ENCODE assay signal across 2 cellular contexts in the genomic region with DNA sequence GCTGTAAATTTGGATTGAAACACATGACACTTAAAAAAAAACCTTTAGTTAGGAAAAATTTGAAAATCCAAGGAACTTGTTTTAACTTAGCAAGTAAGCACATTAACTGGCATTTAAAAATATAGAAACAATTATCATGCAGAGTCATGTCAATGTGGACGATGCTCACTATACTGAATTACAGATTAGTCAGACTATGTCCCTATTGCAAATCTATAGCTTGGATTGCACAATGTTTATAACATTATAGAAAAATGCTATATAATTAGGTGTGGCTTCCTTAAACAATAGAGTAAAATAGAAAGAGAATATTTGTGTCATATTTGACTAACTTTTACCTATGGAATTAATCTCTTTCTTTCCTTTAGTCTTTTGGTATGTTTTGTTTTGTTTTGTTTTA.
TF ChIP-seq lines count a peak whose summit lies in the region.

No MANE protein-coding gene starts in this region.

TF ChIP-seq in HepG2, 621 proteins besides CTCF, POLR2A, EP300 and RAD21:
- TF ChIP-seq, protein P1, sequence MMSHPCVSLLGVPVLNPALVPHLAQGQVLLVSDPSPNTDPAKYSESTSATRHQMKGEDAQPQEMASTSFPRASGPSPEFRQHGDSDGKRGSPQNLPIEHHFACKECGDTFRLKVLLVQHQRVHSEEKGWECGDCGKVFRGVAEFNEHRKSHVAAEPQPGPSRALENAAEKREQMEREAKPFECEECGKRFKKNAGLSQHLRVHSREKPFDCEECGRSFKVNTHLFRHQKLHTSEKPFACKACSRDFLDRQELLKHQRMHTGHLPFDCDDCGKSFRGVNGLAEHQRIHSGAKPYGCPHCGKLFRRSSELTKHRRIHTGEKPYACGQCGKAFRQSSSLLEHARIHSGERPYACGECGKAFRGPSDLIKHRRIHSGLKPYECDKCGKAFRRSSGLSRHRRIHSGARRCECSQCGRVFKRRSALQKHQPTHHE (CRISPR knock-in tag; IDR thresholded peaks at IDR 0.05; ENCODE audit: borderline replicate concordance), result no peak
- TF ChIP-seq ZNF577 (CRISPR knock-in tag; IDR thresholded peaks at IDR 0.05; ENCODE audit: borderline replicate concordance, low read depth), result no peak
- peak; percentile 50; the same call in 1 of the 2 replicates for TF ChIP-seq CEBPB (IDR thresholded peaks at IDR 0.05; ENCODE audit: borderline replicate concordance, low read depth, low read length)
- no peak for TF ChIP-seq ZKSCAN1 (IDR thresholded peaks at IDR 0.05; ENCODE audit: low read length)
- no peak for TF ChIP-seq RBAK (CRISPR knock-in tag; IDR thresholded peaks at IDR 0.05)
- no peak for TF ChIP-seq ZZZ3 (CRISPR knock-in tag; IDR thresholded peaks at IDR 0.05; ENCODE audit: borderline replicate concordance)

TF ChIP-seq in H1, 55 proteins besides CTCF, POLR2A, EP300 and RAD21:
- no peak for TF ChIP-seq KDM5A (IDR thresholded peaks at IDR 0.05; ENCODE audit: low read length)
- no peak for TF ChIP-seq NANOG (IDR thresholded peaks at IDR 0.05; ENCODE audit: insufficient read depth, low read depth, low read length, poor library complexity, severe bottlenecking)
- TF ChIP-seq TBP (IDR thresholded peaks at IDR 0.05; ENCODE audit: low read depth, low read length), result no peak
- TF ChIP-seq CEBPB (IDR thresholded peaks at IDR 0.05; ENCODE audit: low read depth, low read length), result 0 out of 2 replicates have a peak, but pooled peaks have one; percentile 3
TF ChIP-seq in H1: peak in this region for 1.
